21 cellular contexts compared by ENCODE assay signal in the genomic region with DNA sequence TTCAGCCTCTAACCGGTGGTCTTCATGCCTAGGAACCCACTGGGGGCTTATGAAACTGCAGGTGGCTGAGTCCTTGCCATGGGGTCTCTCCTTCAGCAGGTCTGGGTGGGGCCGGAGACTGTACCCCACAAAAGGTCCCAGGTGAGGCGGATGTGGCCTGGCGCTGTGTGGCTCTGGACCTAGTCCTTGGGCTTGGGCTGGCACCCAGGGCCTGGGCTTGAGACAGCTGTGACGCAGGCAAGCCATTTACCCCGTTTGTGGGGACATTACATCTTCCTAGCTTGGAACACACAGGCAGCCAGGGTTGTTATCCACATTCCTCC. TPM values are rescaled to one million over a fixed set of nuclear protein-coding genes. Genes with fewer than 3 reads are reported as not detected.
DNase-seq lines count a peak whose midpoint lies in the region; ATAC-seq and TF ChIP-seq lines count a peak whose summit lies in the region.
"Had no signal": no experiment of that assay in that cellular context is flagged by ENCODE, and none has a peak within 500 bp of the region (broad histone marks: within the 10 kb centered on the region; RNA-seq: fewer than 3 reads in every experiment).

No MANE protein-coding gene starts in this region.

- H3K36me3 ChIP-seq in PC-3 (ENCODE audit: low read depth, low read length) (peaks cover 4% of the 10 kb centered on the region; the same call in 1 of the 2 replicates), upper lobe of right lung (no peaks in the 10 kb centered on the region)

- peak overlapping the region; percentile 95 for H3K4me2 ChIP-seq in PC-3 (ENCODE audit: low read length)

- H3K4me3 ChIP-seq in PC-3 (ENCODE audit: low read length), result peak overlapping the region; percentile 77
- no peak overlapping the region for H3K4me3 ChIP-seq in upper lobe of right lung

- intact Hi-C loops in left ventricle myocardium superior (cut with micrococcal nuclease) (no loop called here), Right ventricle myocardium superior (cut with DNase I) (loop anchor here (2.0 kb wide), 1 partner anchor 41 kb away; no protein-coding TSS in a partner anchor), PC-3 (cut with micrococcal nuclease) (no loop called here), upper lobe of right lung (cut with DNase I) (loop anchor here (10.0 kb wide), 1 partner anchor 129 kb away; a partner anchor contains a TSS)

- no peaks in the 10 kb centered on the region for H3K27me3 ChIP-seq in PC-3 (ENCODE audit: low read length)
- peaks cover 32% of the 10 kb centered on the region for H3K27me3 ChIP-seq in upper lobe of right lung

- BruUV-seq in PC-3 (replicated peaks; lab: Mats Ljungman, UMichigan), result no TSS peak

- ATAC-seq in left ventricle myocardium superior, result no peak
- ATAC-seq in Right ventricle myocardium superior (ENCODE audit: poor library complexity), result no peak
- ATAC-seq in PC-3, result no peak
- no peak for ATAC-seq in naive B cell (ENCODE audit: low read depth in 2 of 2)
- ATAC-seq in upper lobe of right lung, result no peak
- no peak for ATAC-seq in GM19324 (IDR thresholded peaks at IDR 0.05; ENCODE audit: low FRiP score, unreplicated experiment)
- no peak for ATAC-seq in HG03460 (IDR thresholded peaks at IDR 0.05; ENCODE audit: unreplicated experiment)

- no peak overlapping the region for H3K27ac ChIP-seq in PC-3 (ENCODE audit: low read length)
- H3K27ac ChIP-seq in upper lobe of right lung, result no peak overlapping the region

- CTCF ChIA-PET in PC-3 (lab: Charles Lee), result interaction anchor here (0.6 kb wide), 1 partner anchor 633 kb away, joined by 3 read pairs; no protein-coding TSS in a partner anchor

- H2AFZ ChIP-seq in PC-3 (ENCODE audit: low read length), result no peak overlapping the region

- H3K9me2 ChIP-seq in PC-3 (replicated peaks; ENCODE audit: low read length), result no peaks in the 10 kb centered on the region

- peaks cover 32 to 54% (median 47%) of the 10 kb centered on the region in 3 donors for H3K4me1 Mint-ChIP-seq in naive B cell

- TF ChIP-seq CTCF in PC-3 (conservative IDR thresholded peaks at IDR 0.05; ENCODE audit: low read depth, low read length) (no peak), upper lobe of right lung (IDR thresholded peaks at IDR 0.05) (no peak)

- no peaks in the 10 kb centered on the region for H3K27me3 Mint-ChIP-seq in naive B cell

- peak overlapping the region in 6 of 8 donors; percentile 19 to 97 (median 70) for H3K4me3 Mint-ChIP-seq in naive B cell

- peaks cover 50% of the 10 kb centered on the region for H3K4me1 ChIP-seq in PC-3 (ENCODE audit: insufficient read depth, low read length)
- H3K4me1 ChIP-seq in upper lobe of right lung, result peaks cover 21% of the 10 kb centered on the region

- H3K9ac ChIP-seq in PC-3 (ENCODE audit: low read length), result no peak overlapping the region

- no peaks in the 10 kb centered on the region for H3K36me3 Mint-ChIP-seq in naive B cell

- DNase-seq in left ventricle myocardium superior, result peak; percentile 25
- no peak for DNase-seq in Right ventricle myocardium superior
- no peak for DNase-seq in PC-3
- DNase-seq in naive B cell, result no peak
- peak; percentile 52 for DNase-seq in upper lobe of right lung
- no peak for DNase-seq in T-helper 9 cell
- DNase-seq: Calu3, DMS79 treated with DMSO at 0.1 percent for 48 hours, GF-D8, KG1, NCI-H1048, NCI-H1417, NCI-H1694, NCI-H2029 treated with DMSO at 0.1 percent for 48 hours, NCI-H446 treated with DMSO at 0.1 percent for 48 hours, NCI-H526, RPMI8226, SHP77 had no signal

- no peaks in the 10 kb centered on the region for H3K9me3 ChIP-seq in PC-3 (ENCODE audit: low read length)
- no peaks in the 10 kb centered on the region for H3K9me3 ChIP-seq in upper lobe of right lung

- peaks cover 56% of the 10 kb centered on the region for H3K79me2 ChIP-seq in PC-3 (ENCODE audit: low read length)

- peak overlapping the region in 1 of 6 donors; percentile 44 for H3K27ac Mint-ChIP-seq in naive B cell
- H3K27ac Mint-ChIP-seq: CD14-positive monocyte had no signal

- no peaks in the 10 kb centered on the region for H4K20me1 ChIP-seq in PC-3 (ENCODE audit: low read length)

- POLR2A ChIA-PET in PC-3 (lab: Charles Lee; ENCODE audit: unreplicated experiment), result interaction anchor here (0.7 kb wide), 1 partner anchor 64 kb away, joined by 3 read pairs; no protein-coding TSS in a partner anchor

- H3K9me3 Mint-ChIP-seq in naive B cell, result peaks cover 0 to 3% (median 0%) of the 10 kb centered on the region in 7 donors

- H3F3A ChIP-seq in PC-3 (ENCODE audit: low read length, unreplicated experiment), result peaks cover 8% of the 10 kb centered on the region

RNA-seq across cellular contexts. Expression of a gene that starts 5.9 kb away (rescaled TPM):
- total RNA-seq in left ventricle myocardium superior (69.9 TPM), Right ventricle myocardium superior (77.4 TPM), PC-3 (2014; rRNA removed) (80.1 and 94.9 TPM in 2 replicates), upper lobe of right lung (22.8 TPM)
- polyA plus RNA-seq in naive B cell (ENCODE audit: low read depth in 6 of 6), result 10 to 100 TPM in 5 of 6 donors, 1 to 10 TPM in 1; 7.8 to 14.2 (median 12.3) TPM

RNA-seq across cellular contexts. Expression of a gene that starts 13.2 kb away (rescaled TPM):
- 26.5 TPM for total RNA-seq in left ventricle myocardium superior
- 23.8 TPM for total RNA-seq in Right ventricle myocardium superior
- 45.1 and 45.7 TPM in 2 replicates for total RNA-seq in PC-3 (2014; rRNA removed)
- 100 to 1,000 TPM; 220 to 346 (median 303) TPM for polyA plus RNA-seq in naive B cell (ENCODE audit: low read depth in 6 of 6)
- 370 TPM for total RNA-seq in upper lobe of right lung

Comparison
In these comparisons a context has a peak if more than half of its experiments do, and no peak if none do; other contexts are left out.
1. DNase-seq: peak in left ventricle myocardium superior (single experiment) and upper lobe of right lung (single experiment); none in Right ventricle myocardium superior (single experiment), PC-3 (single experiment), naive B cell (single experiment) and T-helper 9 cell (single experiment).
2. intact Hi-C loops: an anchor here in Right ventricle myocardium superior (2.0 kb wide) and upper lobe of right lung (10.0 kb wide); none called in left ventricle myocardium superior and PC-3.